Comparison of ENCODE assay signal across 19 cellular contexts in the genomic region with DNA sequence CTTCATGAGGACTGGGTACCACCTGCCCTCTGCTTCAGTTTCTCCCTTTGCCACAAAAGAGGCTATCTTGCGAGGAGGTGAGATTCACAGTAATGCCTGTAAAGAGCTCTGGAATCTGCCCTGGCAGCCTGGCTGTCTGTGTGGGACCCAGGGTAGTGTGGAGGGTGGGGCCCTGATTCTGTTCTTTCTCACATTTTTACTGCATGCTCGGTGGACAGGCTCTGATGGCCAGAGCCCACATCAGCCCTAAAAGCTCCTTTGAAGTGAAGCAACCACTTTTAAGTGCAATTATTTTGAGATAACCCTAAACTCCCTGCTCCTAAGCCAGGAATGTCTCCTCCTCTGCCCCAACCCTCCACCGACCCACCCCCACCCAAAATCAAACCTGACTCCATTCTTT.
DNase-seq lines count a peak whose midpoint lies in the region; ATAC-seq and TF ChIP-seq lines count a peak whose summit lies in the region.
"Had no signal": no experiment of that assay in that cellular context is flagged by ENCODE, and none has a peak within 500 bp of the region (broad histone marks: within the 10 kb centered on the region; RNA-seq: fewer than 3 reads in every experiment).

No MANE protein-coding gene starts in this region.

- no peak overlapping the region for H3K18ac ChIP-seq in IMR-90 (ENCODE audit: low read depth, low read length)

- H4K20me1 ChIP-seq in IMR-90 (ENCODE audit: insufficient read depth, low read length): no peaks in the 10 kb centered on the region

- H3K56ac ChIP-seq in IMR-90 (ENCODE audit: extremely low read depth, insufficient read depth, low read length): no peak overlapping the region

- H2BK20ac ChIP-seq in IMR-90 (ENCODE audit: low read depth, low read length): no peak overlapping the region

- intact Hi-C loops in IMR-90 (cut with micrococcal nuclease) (no loop called here), cardiac septum (cut with DNase I) (no loop called here), uterus (cut with DNase I; ENCODE audit: low total_unique reads) (no loop called here)

- H3K27ac ChIP-seq in IMR-90 (ENCODE audit: insufficient read depth, low read length) (no peak overlapping the region), uterus (peak overlapping the region; percentile 60 to 86)
- H3K27ac ChIP-seq: right lobe of liver, thoracic aorta had no signal

- dilution Hi-C loops in IMR-90 (cut with HindIII; ENCODE audit: low sequenced_read_pairs, unreplicated experiment): no loop called here

- H3K27me3 Mint-ChIP-seq in nephron progenitor cell (ENCODE audit: low read depth, poor library complexity) (no peaks in the 10 kb centered on the region), chondrocyte (ENCODE audit: low read depth) (no peaks in the 10 kb centered on the region)

- H3K9me3 Mint-ChIP-seq in nephron progenitor cell (no peaks in the 10 kb centered on the region), chondrocyte (ENCODE audit: low read depth) (no peaks in the 10 kb centered on the region)
- H3K9me3 Mint-ChIP-seq: activated naive CD4-positive, alpha-beta T cell treated with anti-CD3 and anti-CD28 coated beads, Interleukin-2, amount 10 ng/mL, durations not matched to agents 7 days and 5 days; activated T-cell treated with anti-CD3 and anti-CD28 coated beads, Interleukin-2, amount 50 U/mL, for 72 hours had no signal

- H4K5ac ChIP-seq in IMR-90 (ENCODE audit: low read depth, low read length): no peak overlapping the region

- H3K4me1 ChIP-seq in IMR-90 (ENCODE audit: control insufficient read depth, insufficient read depth, low read length) (no peaks in the 10 kb centered on the region), uterus (no peaks in the 10 kb centered on the region), HAP-1 (peaks cover 13% of the 10 kb centered on the region)
- H3K4me1 ChIP-seq: right lobe of liver had no signal

- H3K4me3 ChIP-seq in IMR-90 (ENCODE audit: insufficient read depth, low read depth, low read length): no peak overlapping the region
- H3K4me3 ChIP-seq in uterus: no peak overlapping the region
- no peak overlapping the region for H3K4me3 ChIP-seq in HAP-1
- H3K4me3 ChIP-seq: right lobe of liver, thoracic aorta had no signal

- H3K23ac ChIP-seq in IMR-90 (ENCODE audit: low read depth, low read length): no peak overlapping the region

- DNase-seq in IMR-90 (no peak), cardiac septum (ENCODE audit: low spot score) (peak; percentile 39), nephron progenitor cell (no peak), uterus (peak; percentile 53 to 63), HAP-1 (ENCODE audit: low spot score in 2 of 2) (no peak), chondrocyte (ENCODE audit: low spot score) (no peak), AML-193 (lab: John Stamatoyannopoulos, UW) (no peak)
- DNase-seq: activated CD4-positive, alpha-beta T cell treated with anti-CD3 and anti-CD28 coated beads for 36 hours; activated naive CD4-positive, alpha-beta T cell treated with anti-CD3 and anti-CD28 coated beads, Interleukin-2, amount 10 ng/mL, durations not matched to agents 7 days and 5 days; activated T-cell treated with anti-CD3 and anti-CD28 coated beads, Interleukin-2, amount 50 U/mL, for 72 hours; COR-L47; DND-41; NCI-H1436; NCI-H524 treated with DMSO at 0.1 percent for 48 hours; right lobe of liver; RPMI8226 had no signal

- peak overlapping the region; percentile 21 for H3K27ac Mint-ChIP-seq in nephron progenitor cell
- no peak overlapping the region for H3K27ac Mint-ChIP-seq in chondrocyte (ENCODE audit: unreplicated experiment)
- H3K27ac Mint-ChIP-seq: activated CD4-positive, alpha-beta T cell treated with anti-CD3 and anti-CD28 coated beads for 36 hours; activated naive CD4-positive, alpha-beta T cell treated with anti-CD3 and anti-CD28 coated beads, Interleukin-2, amount 10 ng/mL, durations not matched to agents 7 days and 5 days; activated T-cell treated with anti-CD3 and anti-CD28 coated beads, Interleukin-2, amount 50 U/mL, for 72 hours; B cell had no signal

- H3K4me2 ChIP-seq in IMR-90 (ENCODE audit: low read depth, low read length): no peak overlapping the region

- no peak overlapping the region for H3K4ac ChIP-seq in IMR-90 (ENCODE audit: low read depth, low read length)

- WGBS in IMR-90 (ENCODE audit: extremely low coverage in 2 of 2, insufficient read length in 1 of 2), 2 experiments: no CpG with 5 or more reads among the region's 3 CpGs

- H2AK9ac ChIP-seq in IMR-90 (replicated peaks; ENCODE audit: low read depth, low read length, poor library complexity): peak overlapping the region; percentile 1

- POLR2A ChIA-PET in IMR-90 (lab: Charles Lee; ENCODE audit: unreplicated experiment): no interaction called here

- ATAC-seq in IMR-90 (ENCODE audit: low read depth): no peak
- ATAC-seq: activated CD4-positive, alpha-beta T cell treated with anti-CD3 and anti-CD28 coated beads for 36 hours; activated T-cell treated with anti-CD3 and anti-CD28 coated beads, Interleukin-2, amount 50 U/mL, for 72 hours; esophagus mucosa had no signal

- TF ChIP-seq POLR2A in IMR-90 (IDR thresholded peaks at IDR 0.05; ENCODE audit: low read depth, low read length) (no peak), uterus (IDR thresholded peaks at IDR 0.05) (no peak)

- no peak for TF ChIP-seq RAD21 in IMR-90 (IDR thresholded peaks at IDR 0.05; ENCODE audit: low read length)

- H4K91ac ChIP-seq in IMR-90 (ENCODE audit: insufficient read depth, low read depth, low read length): no peak overlapping the region

- H3K27me3 ChIP-seq in IMR-90 (ENCODE audit: control insufficient read depth, insufficient read depth, low read length) (no peaks in the 10 kb centered on the region; the same call in 1 of the 2 replicates), uterus (no peaks in the 10 kb centered on the region), HAP-1 (ENCODE audit: low read depth) (no peaks in the 10 kb centered on the region)
- H3K27me3 ChIP-seq: right lobe of liver had no signal

- H2AK5ac ChIP-seq in IMR-90 (ENCODE audit: low read depth, low read length): no peak overlapping the region

- no peak overlapping the region for H3K9ac ChIP-seq in IMR-90 (ENCODE audit: low read depth, low read length)

- no peaks in the 10 kb centered on the region for H3K36me3 Mint-ChIP-seq in nephron progenitor cell (ENCODE audit: low read depth)
- no peaks in the 10 kb centered on the region for H3K36me3 Mint-ChIP-seq in chondrocyte (ENCODE audit: low read depth)
- H3K36me3 Mint-ChIP-seq: activated naive CD4-positive, alpha-beta T cell treated with anti-CD3 and anti-CD28 coated beads, Interleukin-2, amount 10 ng/mL, durations not matched to agents 7 days and 5 days had no signal

- H2BK15ac ChIP-seq in IMR-90 (ENCODE audit: low read depth, low read length): no peak overlapping the region

- H3K36me3 ChIP-seq in IMR-90 (ENCODE audit: control insufficient read depth, insufficient read depth, low read length) (no peaks in the 10 kb centered on the region), uterus (no peaks in the 10 kb centered on the region), HAP-1 (replicated peaks) (no peaks in the 10 kb centered on the region)
- H3K36me3 ChIP-seq: right lobe of liver, thoracic aorta had no signal

- no peak overlapping the region for H2AFZ ChIP-seq in IMR-90 (replicated peaks; ENCODE audit: low read length, poor library complexity)

- H3K9me1 ChIP-seq in IMR-90 (ENCODE audit: insufficient read depth, low read length): no peaks in the 10 kb centered on the region; the same call in 1 of the 2 replicates

- CTCF ChIA-PET in IMR-90 (lab: Yijun Ruan, JAX): no interaction called here

- H2BK120ac ChIP-seq in IMR-90 (ENCODE audit: low read depth, low read length): no peak overlapping the region

- H3K79me1 ChIP-seq in IMR-90 (ENCODE audit: low read depth in 1 of 2, low read length in 2 of 2): no peaks in the 10 kb centered on the region

- TF ChIP-seq CTCF in IMR-90 (conservative IDR thresholded peaks at IDR 0.05; ENCODE audit: low read depth, low read length) (no peak), nephron progenitor cell (IDR thresholded peaks at IDR 0.05) (no peak), uterus (IDR thresholded peaks at IDR 0.05) (no peak), chondrocyte (IDR thresholded peaks at IDR 0.05) (no peak)

- in situ Hi-C loops in IMR-90 (cut with MboI; ENCODE audit: low sequenced_read_pairs) (no loop called here), HAP-1 (cut with MboI; ENCODE audit: low sequenced_read_pairs) (no loop called here)

- H3K4me3 Mint-ChIP-seq in nephron progenitor cell (no peak overlapping the region), chondrocyte (ENCODE audit: unreplicated experiment) (no peak overlapping the region)
- H3K4me3 Mint-ChIP-seq: activated CD4-positive, alpha-beta T cell treated with anti-CD3 and anti-CD28 coated beads for 36 hours; activated naive CD4-positive, alpha-beta T cell treated with anti-CD3 and anti-CD28 coated beads, Interleukin-2, amount 10 ng/mL, durations not matched to agents 7 days and 5 days; activated T-cell treated with anti-CD3 and anti-CD28 coated beads, Interleukin-2, amount 50 U/mL, for 72 hours; B cell had no signal

- no peak overlapping the region for H3K14ac ChIP-seq in IMR-90 (replicated peaks; ENCODE audit: low read depth, low read length)

- H3K9me3 ChIP-seq in IMR-90 (ENCODE audit: control insufficient read depth, insufficient read depth, low read length) (no peaks in the 10 kb centered on the region), uterus (no peaks in the 10 kb centered on the region), HAP-1 (no peaks in the 10 kb centered on the region)
- H3K9me3 ChIP-seq: right lobe of liver, thoracic aorta had no signal

- no peak overlapping the region for H2BK5ac ChIP-seq in IMR-90 (ENCODE audit: low read depth, low read length, poor library complexity, severe bottlenecking)

- H3K4me1 Mint-ChIP-seq in nephron progenitor cell (peaks cover 27% of the 10 kb centered on the region), chondrocyte (ENCODE audit: low read depth) (peaks cover 7% of the 10 kb centered on the region)
- H3K4me1 Mint-ChIP-seq: activated CD4-positive, alpha-beta T cell treated with anti-CD3 and anti-CD28 coated beads for 36 hours; activated naive CD4-positive, alpha-beta T cell treated with anti-CD3 and anti-CD28 coated beads, Interleukin-2, amount 10 ng/mL, durations not matched to agents 7 days and 5 days; B cell had no signal

- BruUV-seq in IMR-90 (replicated peaks; lab: Mats Ljungman, UMichigan): no TSS peak

- no peak overlapping the region for H4K8ac ChIP-seq in IMR-90 (ENCODE audit: low read depth in 2 of 2, low read length in 2 of 2)

TF ChIP-seq in IMR-90, 13 proteins besides CTCF, POLR2A, EP300 and RAD21 (continues in another document):
- TF ChIP-seq BHLHE40 (IDR thresholded peaks at IDR 0.05; ENCODE audit: low read depth, low read length) (no peak), SMC3 (IDR thresholded peaks at IDR 0.05; ENCODE audit: low read depth, low read length) (no peak)

Comparison
In these comparisons a context has a peak if more than half of its experiments do, and no peak if none do; other contexts are left out.
1. DNase-seq: peak in cardiac septum (single experiment) and uterus (2 of 2); none in IMR-90 (single experiment), nephron progenitor cell (single experiment), HAP-1 (0 of 2), chondrocyte (single experiment) and AML-193 (0 of 2).